In the genomic region with DNA sequence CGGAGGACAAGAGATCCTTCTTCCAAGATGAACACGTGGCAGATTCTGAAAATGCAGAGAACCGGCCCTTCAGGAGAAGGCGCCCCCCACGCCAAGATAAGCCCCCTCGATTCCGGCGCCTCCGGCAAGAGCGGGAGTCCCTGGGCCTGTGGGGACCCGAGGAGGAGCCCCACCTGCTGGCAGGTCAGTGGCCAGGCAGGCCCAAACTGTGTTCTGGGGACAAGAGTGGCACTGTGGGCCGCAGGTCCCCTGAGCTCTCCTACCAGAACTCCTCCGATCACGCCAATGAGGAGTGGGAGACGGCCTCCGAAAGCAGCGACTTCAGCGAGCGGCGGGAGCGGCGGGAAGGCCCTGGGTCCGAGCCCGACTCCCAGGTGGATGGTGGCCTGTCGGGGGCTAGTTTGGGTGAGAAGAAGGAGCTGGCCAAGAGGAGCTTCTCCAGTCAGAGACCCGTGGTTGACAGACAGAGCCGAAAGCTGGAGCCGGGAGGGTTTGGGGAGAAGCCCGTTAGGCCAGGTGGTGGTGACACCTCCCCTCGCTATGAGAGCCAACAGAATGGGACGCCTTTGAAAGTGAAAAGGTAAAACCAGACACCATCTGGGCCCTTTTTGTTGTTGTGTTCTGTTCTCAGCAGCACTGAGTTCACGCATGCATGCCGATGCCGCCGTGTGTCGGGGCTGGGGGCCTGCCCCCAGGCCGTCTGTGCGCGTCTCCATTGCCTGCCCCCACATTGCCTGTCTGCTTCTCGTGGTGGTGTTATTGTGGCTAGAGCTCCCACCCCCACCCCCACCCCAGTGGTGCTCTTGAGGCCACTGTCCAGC, we compare ENCODE assay signal across 1 cellular context.
TF ChIP-seq lines count a peak whose summit lies in the region.

No MANE protein-coding gene starts in this region.

TF ChIP-seq in endothelial cell of umbilical vein, 7 proteins besides CTCF, POLR2A, EP300 and RAD21:
- TF ChIP-seq EZH2 (IDR thresholded peaks at IDR 0.05; ENCODE audit: borderline replicate concordance, low read depth, low read length, severe bottlenecking) (no peak), MYC (IDR thresholded peaks at IDR 0.05; ENCODE audit: low read depth, low read length) (no peak), JUN (IDR thresholded peaks at IDR 0.05; ENCODE audit: borderline replicate concordance, insufficient read depth, insufficient read length, low read depth) (no peak), FOS (IDR thresholded peaks at IDR 0.05; ENCODE audit: borderline replicate concordance, insufficient read depth, low read length) (no peak), GATA2 (IDR thresholded peaks at IDR 0.05; ENCODE audit: insufficient read depth, insufficient read length, low read depth, low read length) (no peak), POLR2AphosphoS5 (IDR thresholded peaks at IDR 0.05; ENCODE audit: insufficient read depth, low read depth, low read length) (no peak)
- TF ChIP-seq, protein P1, sequence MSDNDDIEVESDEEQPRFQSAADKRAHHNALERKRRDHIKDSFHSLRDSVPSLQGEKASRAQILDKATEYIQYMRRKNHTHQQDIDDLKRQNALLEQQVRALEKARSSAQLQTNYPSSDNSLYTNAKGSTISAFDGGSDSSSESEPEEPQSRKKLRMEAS (IDR thresholded peaks at IDR 0.05; ENCODE audit: insufficient read depth, insufficient read length) = no peak
